Comparison of ENCODE assay signal across 31 cellular contexts in genomic region chr5:1943481-1943880, GRCh38.
"Had no signal": no experiment of that assay in that cellular context is flagged by ENCODE, and none has a peak within 500 bp of the region (broad histone marks: within the 10 kb centered on the region; RNA-seq: fewer than 3 reads in every experiment).

No MANE protein-coding gene starts in this region.

- DNase-seq: hippocampal formation; kidney; left colon; left lung; lower lobe of right lung; mesendoderm; naive B cell; natural killer cell; nephron progenitor cell; occipital lobe; ovary; retina; right cardiac atrium; stimulated activated CD4-positive, alpha-beta T cell treated with anti-CD3 and anti-CD28 coated beads, Interleukin-12 subunit alpha, Interleukin-12 subunit beta, amount 100 ng/mL, for 4 hours; stimulated activated CD4-positive, alpha-beta T cell treated with anti-CD3 and anti-CD28 coated beads, Interleukin-15, amount 100 ng/mL, for 24 hours; stimulated activated CD4-positive, alpha-beta T cell treated with anti-CD3 and anti-CD28 coated beads, Interleukin-2, amount 100 ng/mL, for 24 hours; stimulated activated CD4-positive, alpha-beta T cell treated with anti-CD3 and anti-CD28 coated beads, Interleukin-4, amount 100 ng/mL, for 1 hour; stimulated activated CD8-positive, alpha-beta memory T cell treated with anti-CD3 and anti-CD28 coated beads, Interleukin-4, amount 100 ng/mL, for 48 hours; stimulated activated naive CD4-positive, alpha-beta T cell treated with Interleukin-2 at 50 U/mL for 16 hours; stimulated activated naive CD8-positive, alpha-beta T cell treated with anti-CD3 and anti-CD28 coated beads, Interleukin-15, amount 100 ng/mL, for 72 hours; substantia nigra had no signal

- H3K36me3 ChIP-seq: left lung, lower lobe of right lung, neural progenitor cell, neutrophil, ovary, prostate gland, tibial nerve, vagina had no signal

- H2AFZ ChIP-seq: neural progenitor cell had no signal

- H3K4me3 ChIP-seq: left lung, lower lobe of right lung, neural progenitor cell, ovary, prostate gland, skin epidermis, tibial nerve, vagina had no signal

- H3K4me1 ChIP-seq: left lung, lower lobe of right lung, prostate gland, tibial nerve had no signal

- H3K4me1 Mint-ChIP-seq: naive B cell; natural killer cell; stimulated activated memory B cell treated with anti-CD40 and anti-IgM and Interleukin-4, amounts not matched to agents 10 μg/mL and 1 μg/mL and 100 μg/mL, for 72 hours; stimulated activated naive CD8-positive, alpha-beta T cell treated with anti-CD3 and anti-CD28 coated beads, Interleukin-15, amount 100 ng/mL, for 72 hours had no signal

- ATAC-seq: left colon; left lung; lower lobe of right lung; natural killer cell; right cardiac atrium; sciatic nerve; stimulated activated memory B cell treated with anti-CD40 and anti-IgM and Interleukin-4, amounts not matched to agents 10 μg/mL and 1 μg/mL and 100 μg/mL, for 72 hours; stimulated activated naive CD8-positive, alpha-beta T cell treated with anti-CD3 and anti-CD28 coated beads, Interleukin-15, amount 100 ng/mL, for 72 hours had no signal

- H3K36me3 Mint-ChIP-seq: naive B cell; natural killer cell; neural progenitor cell; stimulated activated memory B cell treated with anti-CD40 and anti-IgM and Interleukin-4, amounts not matched to agents 10 μg/mL and 1 μg/mL and 100 μg/mL, for 72 hours; type B pancreatic cell had no signal

- H3K27ac ChIP-seq: left lung, lower lobe of right lung, neural progenitor cell, neutrophil, ovary, prostate gland, tibial nerve, vagina had no signal

- H3K27ac Mint-ChIP-seq: mesothelial cell of epicardium; natural killer cell; nephron progenitor cell; neural progenitor cell; stimulated activated memory B cell treated with anti-CD40 and anti-IgM and Interleukin-4, amounts not matched to agents 10 μg/mL and 1 μg/mL and 100 μg/mL, for 72 hours; type B pancreatic cell had no signal

- H3K4me3 Mint-ChIP-seq: mesothelial cell of epicardium; naive B cell; natural killer cell; nephron progenitor cell; neural progenitor cell; stimulated activated memory B cell treated with anti-CD40 and anti-IgM and Interleukin-4, amounts not matched to agents 10 μg/mL and 1 μg/mL and 100 μg/mL, for 72 hours; stimulated activated naive CD8-positive, alpha-beta T cell treated with anti-CD3 and anti-CD28 coated beads, Interleukin-15, amount 100 ng/mL, for 72 hours; type B pancreatic cell had no signal

- H3K9me3 Mint-ChIP-seq: natural killer cell; neural progenitor cell; stimulated activated naive CD8-positive, alpha-beta T cell treated with anti-CD3 and anti-CD28 coated beads, Interleukin-15, amount 100 ng/mL, for 72 hours; type B pancreatic cell had no signal

- H3K27me3 ChIP-seq: ovary, tibial nerve, vagina had no signal

- H3K9me3 ChIP-seq: left lung, lower lobe of right lung, neutrophil, ovary, prostate gland, tibial nerve, vagina had no signal

- H3K9ac ChIP-seq: neural progenitor cell had no signal
